11 cellular contexts compared by ENCODE assay signal in genomic region chr21:33203371-33203724, GRCh38. TPM values are rescaled to one million over a fixed set of nuclear protein-coding genes. Genes with fewer than 3 reads are reported as not detected.
DNase-seq lines count a peak whose midpoint lies in the region; ATAC-seq and TF ChIP-seq lines count a peak whose summit lies in the region.
"Had no signal": no experiment of that assay in that cellular context is flagged by ENCODE, and none has a peak within 500 bp of the region (broad histone marks: within the 10 kb centered on the region; RNA-seq: fewer than 3 reads in every experiment).

No MANE protein-coding gene starts in this region.

- ATAC-seq in foreskin keratinocyte (no peak), GM18907 (IDR thresholded peaks at IDR 0.05; ENCODE audit: unreplicated experiment) (no peak), HG03095 (IDR thresholded peaks at IDR 0.05; ENCODE audit: unreplicated experiment) (no peak), GM21786 (IDR thresholded peaks at IDR 0.05; ENCODE audit: unreplicated experiment) (no peak)

- peaks cover 5% of the 10 kb centered on the region for H3K36me3 Mint-ChIP-seq in osteocyte (ENCODE audit: unreplicated experiment)

- no peak overlapping the region for H3K4me3 ChIP-seq in BLaER1 treated with 17β-estradiol and CSF1 and Interleukin-3, amounts not matched to agents 10 nM and 100 nM

- H3K27ac ChIP-seq in BLaER1 treated with 17β-estradiol and CSF1 and Interleukin-3, amounts not matched to agents 10 nM and 100 nM: peak overlapping the region; percentile 6 to 89 (median 83); a peak in 20 of 22 replicates
- H3K27ac ChIP-seq in RWPE1 (peak overlapping the region; percentile 65), foreskin keratinocyte (peak overlapping the region; percentile 81)

- H3K27me3 Mint-ChIP-seq in osteocyte (ENCODE audit: unreplicated experiment): peaks cover 2% of the 10 kb centered on the region

- peak overlapping the region in 8 of 11 experiments; percentile 46 to 74 (median 58); a peak in 15 of 22 replicates for H3K9ac ChIP-seq in BLaER1 treated with 17β-estradiol and CSF1 and Interleukin-3, amounts not matched to agents 10 nM and 100 nM

- no peaks in the 10 kb centered on the region for H3K27me3 ChIP-seq in BLaER1 treated with 17β-estradiol and CSF1 and Interleukin-3, amounts not matched to agents 10 nM and 100 nM
- no peaks in the 10 kb centered on the region for H3K27me3 ChIP-seq in foreskin keratinocyte

- H3K9me3 ChIP-seq in BLaER1 treated with 17β-estradiol and CSF1 and Interleukin-3, amounts not matched to agents 10 nM and 100 nM (replicated peaks in 1 of 11): peaks cover under 1 to 9% (median 5%) of the 10 kb centered on the region in 11 experiments; a peak in 17 of 22 replicates

- no peak overlapping the region for H3K4me3 Mint-ChIP-seq in osteocyte (ENCODE audit: unreplicated experiment)

- peaks cover 6% of the 10 kb centered on the region for H3K9me3 Mint-ChIP-seq in osteocyte (ENCODE audit: unreplicated experiment)

- peak overlapping the region in 10 of 11 experiments; percentile 33 to 93 (median 78); a peak in 18 of 22 replicates for H3K4me2 ChIP-seq in BLaER1 treated with 17β-estradiol and CSF1 and Interleukin-3, amounts not matched to agents 10 nM and 100 nM

- H4K20me1 ChIP-seq in BLaER1 treated with 17β-estradiol and CSF1 and Interleukin-3, amounts not matched to agents 10 nM and 100 nM: no peaks in the 10 kb centered on the region

- H3K4me1 ChIP-seq in BLaER1 treated with 17β-estradiol and CSF1 and Interleukin-3, amounts not matched to agents 10 nM and 100 nM: peaks cover 59 to 100% (median 93%) of the 10 kb centered on the region in 10 experiments
- peaks cover 12% of the 10 kb centered on the region for H3K4me1 ChIP-seq in foreskin keratinocyte

- peaks cover 19% of the 10 kb centered on the region for H3K4me1 Mint-ChIP-seq in osteocyte (ENCODE audit: unreplicated experiment)

- CTCF ChIA-PET in RWPE1 (lab: Yijun Ruan, JAX): interaction anchor here (0.8 kb wide), 1 partner anchor 370 kb away, joined by 5 read pairs; no protein-coding TSS in a partner anchor

- POLR2A ChIA-PET in RWPE1 (lab: Yijun Ruan, JAX; ENCODE audit: low non-redundant PET): interaction anchor here (0.5 kb wide), 1 partner anchor 11 kb away, joined by 3 read pairs; no protein-coding TSS in a partner anchor

- no peaks in the 10 kb centered on the region for H3K36me3 ChIP-seq in BLaER1 treated with 17β-estradiol and CSF1 and Interleukin-3, amounts not matched to agents 10 nM and 100 nM

- peak overlapping the region; percentile 88 for H3K27ac Mint-ChIP-seq in osteocyte (ENCODE audit: unreplicated experiment)
- H3K27ac Mint-ChIP-seq: activated naive CD4-positive, alpha-beta T cell treated with anti-CD3 and anti-CD28 coated beads, Interleukin-2, amount 50 U/mL, for 72 hours had no signal

- DNase-seq in RWPE1 (ENCODE audit: low spot score) (no peak), foreskin keratinocyte (no peak), osteocyte (ENCODE audit: extremely low spot score, unreplicated experiment) (no peak)
- DNase-seq in effector CD4-positive, alpha-beta T cell: no peak
- DNase-seq: activated CD8-positive, alpha-beta memory T cell treated with anti-CD3 and anti-CD28 coated beads for 24 hours; AML-193 had no signal

- no peak for TF ChIP-seq CTCF in RWPE1 (conservative IDR thresholded peaks at IDR 0.05; ENCODE audit: low read depth)
- TF ChIP-seq CTCF in foreskin keratinocyte (conservative IDR thresholded peaks at IDR 0.05): no peak
- TF ChIP-seq CTCF in osteocyte (IDR thresholded peaks at IDR 0.05): no peak

RNA-seq across cellular contexts. Expression of gene IFNAR2, which starts 26.4 kb away (rescaled TPM):
- 8.4 and 10.9 TPM in 2 replicates for total RNA-seq in foreskin keratinocyte
- polyA plus RNA-seq in foreskin keratinocyte: 11.3 and 11.8 TPM in 2 replicates
- total RNA-seq in osteocyte: 15.9 and 17.9 TPM in 2 replicates
